ENCODE assay signal across 8 cellular contexts in the genomic region with DNA sequence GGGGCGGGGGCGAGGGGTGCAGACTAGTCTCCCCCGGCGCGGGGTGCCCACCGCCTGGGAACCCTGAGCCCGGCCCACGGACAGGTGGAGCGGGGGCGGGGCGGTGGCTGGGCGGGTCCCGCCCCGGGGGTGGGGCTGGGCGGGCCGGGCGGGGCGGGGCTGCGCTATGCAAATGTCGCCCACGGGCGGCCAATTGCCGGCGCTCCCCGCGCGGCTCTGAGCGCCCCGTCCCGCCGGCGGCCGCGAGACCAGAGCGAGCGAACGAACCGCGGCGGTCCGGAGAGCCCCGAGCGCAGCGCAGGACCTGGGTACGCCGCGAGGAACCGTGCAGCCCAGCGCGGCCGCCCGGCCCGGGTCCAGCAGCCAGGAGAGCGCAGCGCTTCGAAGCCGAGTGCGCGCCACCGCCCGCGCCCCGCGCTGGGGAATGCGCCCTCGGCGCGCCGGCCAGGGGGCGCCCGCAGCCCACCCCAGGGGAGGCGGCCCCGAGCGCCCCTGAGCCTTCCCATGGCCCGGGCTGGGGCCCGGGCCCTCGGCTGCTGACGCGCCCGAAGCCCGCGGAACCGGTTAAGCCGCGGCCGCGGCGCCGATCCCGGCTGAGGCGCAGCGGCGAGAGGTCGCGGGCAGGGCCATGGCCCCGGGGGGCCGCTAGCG. TPM values are rescaled to one million over a fixed set of nuclear protein-coding genes. Genes with fewer than 3 reads are reported as not detected.
DNase-seq lines count a peak whose midpoint lies in the region; ATAC-seq and TF ChIP-seq lines count a peak whose summit lies in the region.

A gene (plus strand): TSS at position 485 of the 651 bp plus-strand sequence. CDS start 4,299 bp downstream, outside the sequence.

- H3K4me3 ChIP-seq in transverse colon: peak within 1 kb of the TSS; percentile 53 to 64 (median 61)

- TF ChIP-seq CTCF in glutamatergic neuron (IDR thresholded peaks at IDR 0.05; ENCODE audit: partially characterized antibody, unreplicated experiment) (no peak), transverse colon (IDR thresholded peaks at IDR 0.05) (no peak)

- H3K36me3 Mint-ChIP-seq in glutamatergic neuron (ENCODE audit: unreplicated experiment): no peaks in the 10 kb centered on the region

- peak; percentile 20 to 33 for DNase-seq in activated CD8-positive, alpha-beta memory T cell treated with anti-CD3 and anti-CD28 coated beads for 4 hours (ENCODE audit: low read depth in 2 of 2)
- DNase-seq in activated CD8-positive, alpha-beta memory T cell treated with anti-CD3 and anti-CD28 coated beads for 24 hours: no peak
- DNase-seq in RPMI7951 (ENCODE audit: low read depth): peak; percentile 64
- DNase-seq in activated naive CD4-positive, alpha-beta T cell treated with anti-CD3 and anti-CD28 coated beads, Interleukin-2, amount 50 U/mL, for 16 hours: peak; percentile 67
- DNase-seq in glutamatergic neuron: peak; percentile 75
- no peak for DNase-seq in posterior vena cava (ENCODE audit: low spot score)
- peak; percentile 80 for DNase-seq in transverse colon

- H3K27me3 Mint-ChIP-seq in glutamatergic neuron (ENCODE audit: unreplicated experiment): peaks cover 21% of the 10 kb centered on the region

- intact Hi-C loops in posterior vena cava (cut with DNase I) (no loop called here), transverse colon (cut with DNase I; ENCODE audit: low total_unique reads) (no loop called here)

- peak within 1 kb of the TSS; percentile 75 to 85 (median 82) for H3K27ac ChIP-seq in transverse colon

- peak; percentile 75 for ATAC-seq in HG03139 (IDR thresholded peaks at IDR 0.05; ENCODE audit: unreplicated experiment)

- no peaks in the 10 kb centered on the region for H3K36me3 ChIP-seq in transverse colon

- in situ Hi-C loops in transverse colon (cut with MboI; ENCODE audit: low pct_ligation_motif_present in 1 of 4, low pct_unique_long_range_greater_than_20kb in 1 of 4, low sequenced_read_pairs in 3 of 4): no loop called here

- peaks cover 14% of the 10 kb centered on the region for H3K27me3 ChIP-seq in transverse colon

- peaks cover 13% of the 10 kb centered on the region for H3K9me3 Mint-ChIP-seq in glutamatergic neuron (ENCODE audit: unreplicated experiment)

- peak within 1 kb of the TSS; percentile 89 for H3K4me3 Mint-ChIP-seq in glutamatergic neuron (ENCODE audit: unreplicated experiment)

- H3K4me1 ChIP-seq in transverse colon: peaks cover 9 to 58% (median 34%) of the 10 kb centered on the region in 4 donors

- H3K4me1 Mint-ChIP-seq in glutamatergic neuron (ENCODE audit: low read depth, unreplicated experiment): peaks cover 12% of the 10 kb centered on the region

- no peak for TF ChIP-seq POLR2A in transverse colon (IDR thresholded peaks at IDR 0.05)

- TF ChIP-seq EP300 in transverse colon (IDR thresholded peaks at IDR 0.05; ENCODE audit: low read depth): no peak

- WGBS in transverse colon (ENCODE audit: low coverage in 1 of 2), 2 donors: 0% methylated on average over 43 of the region's 98 CpGs; no CpG with 5 or more reads in 1 of the 2 donors

- H3K27ac Mint-ChIP-seq in glutamatergic neuron (ENCODE audit: unreplicated experiment): peak within 1 kb of the TSS; percentile 62

- no peaks in the 10 kb centered on the region for H3K9me3 ChIP-seq in transverse colon

RNA-seq across cellular contexts. Expression of the gene that starts here (rescaled TPM):
- total RNA-seq in RPMI7951 (2014; rRNA removed; shearing (Covaris generic)): 1.5 and 1.9 TPM in 2 replicates
- total RNA-seq in glutamatergic neuron (ENCODE audit: unreplicated experiment) (41.2 TPM), posterior vena cava (10 to 100 TPM; 27.8 to 48.0 TPM), transverse colon (10 to 100 TPM in 1 of 4 donors, 1 to 10 TPM in 3; 1.9 to 30.6 (median 3.8) TPM)

Comparison
In these comparisons a context has a peak if more than half of its experiments do, and no peak if none do; other contexts are left out.
1. DNase-seq: peak in activated CD8-positive, alpha-beta memory T cell treated with anti-CD3 and anti-CD28 coated beads for 4 hours (2 of 2), RPMI7951 (single experiment), activated naive CD4-positive, alpha-beta T cell treated with anti-CD3 and anti-CD28 coated beads, Interleukin-2, amount 50 U/mL, for 16 hours (single experiment), glutamatergic neuron (single experiment) and transverse colon (single experiment); none in activated CD8-positive, alpha-beta memory T cell treated with anti-CD3 and anti-CD28 coated beads for 24 hours (single experiment) and posterior vena cava (single experiment).